ENCODE assay signal across 1 cellular context in genomic region chr12:1351926-1352325, GRCh38.
TF ChIP-seq lines count a peak whose summit lies in the region.

No MANE protein-coding gene starts in this region.

TF ChIP-seq in IMR-90, 13 proteins besides CTCF, POLR2A, EP300 and RAD21:
- TF ChIP-seq FOS (IDR thresholded peaks at IDR 0.05; ENCODE audit: low read depth, low read length) (no peak), BHLHE40 (IDR thresholded peaks at IDR 0.05; ENCODE audit: low read depth, low read length) (no peak), ELK1 (IDR thresholded peaks at IDR 0.05; ENCODE audit: borderline replicate concordance, low read depth, low read length) (no peak), SMC3 (IDR thresholded peaks at IDR 0.05; ENCODE audit: low read depth, low read length) (no peak), RCOR1 (IDR thresholded peaks at IDR 0.05; ENCODE audit: insufficient replicate concordance, low read length) (no peak)
